ENCODE assay signal across 1 cellular context in genomic region chr16:50338371-50339231, GRCh38.
TF ChIP-seq lines count a peak whose summit lies in the region.

No MANE protein-coding gene starts in this region.

TF ChIP-seq in HCT116, 20 proteins besides CTCF, POLR2A, EP300 and RAD21 (continued from another document):
- TF ChIP-seq, protein P1, sequence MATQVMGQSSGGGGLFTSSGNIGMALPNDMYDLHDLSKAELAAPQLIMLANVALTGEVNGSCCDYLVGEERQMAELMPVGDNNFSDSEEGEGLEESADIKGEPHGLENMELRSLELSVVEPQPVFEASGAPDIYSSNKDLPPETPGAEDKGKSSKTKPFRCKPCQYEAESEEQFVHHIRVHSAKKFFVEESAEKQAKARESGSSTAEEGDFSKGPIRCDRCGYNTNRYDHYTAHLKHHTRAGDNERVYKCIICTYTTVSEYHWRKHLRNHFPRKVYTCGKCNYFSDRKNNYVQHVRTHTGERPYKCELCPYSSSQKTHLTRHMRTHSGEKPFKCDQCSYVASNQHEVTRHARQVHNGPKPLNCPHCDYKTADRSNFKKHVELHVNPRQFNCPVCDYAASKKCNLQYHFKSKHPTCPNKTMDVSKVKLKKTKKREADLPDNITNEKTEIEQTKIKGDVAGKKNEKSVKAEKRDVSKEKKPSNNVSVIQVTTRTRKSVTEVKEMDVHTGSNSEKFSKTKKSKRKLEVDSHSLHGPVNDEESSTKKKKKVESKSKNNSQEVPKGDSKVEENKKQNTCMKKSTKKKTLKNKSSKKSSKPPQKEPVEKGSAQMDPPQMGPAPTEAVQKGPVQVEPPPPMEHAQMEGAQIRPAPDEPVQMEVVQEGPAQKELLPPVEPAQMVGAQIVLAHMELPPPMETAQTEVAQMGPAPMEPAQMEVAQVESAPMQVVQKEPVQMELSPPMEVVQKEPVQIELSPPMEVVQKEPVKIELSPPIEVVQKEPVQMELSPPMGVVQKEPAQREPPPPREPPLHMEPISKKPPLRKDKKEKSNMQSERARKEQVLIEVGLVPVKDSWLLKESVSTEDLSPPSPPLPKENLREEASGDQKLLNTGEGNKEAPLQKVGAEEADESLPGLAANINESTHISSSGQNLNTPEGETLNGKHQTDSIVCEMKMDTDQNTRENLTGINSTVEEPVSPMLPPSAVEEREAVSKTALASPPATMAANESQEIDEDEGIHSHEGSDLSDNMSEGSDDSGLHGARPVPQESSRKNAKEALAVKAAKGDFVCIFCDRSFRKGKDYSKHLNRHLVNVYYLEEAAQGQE (IDR thresholded peaks at IDR 0.05; ENCODE audit: low read depth): no peak
- TF ChIP-seq SIN3A (IDR thresholded peaks at IDR 0.05; ENCODE audit: low read depth) (no peak), CBX3 (IDR thresholded peaks at IDR 0.05; ENCODE audit: low read depth) (no peak), EZH2phosphoT487 (IDR thresholded peaks at IDR 0.05; ENCODE audit: borderline replicate concordance) (no peak), ELF1 (IDR thresholded peaks at IDR 0.05; ENCODE audit: borderline replicate concordance, low read depth) (no peak), ZFX (IDR thresholded peaks at IDR 0.05) (no peak)
- TF ChIP-seq, protein P2, sequence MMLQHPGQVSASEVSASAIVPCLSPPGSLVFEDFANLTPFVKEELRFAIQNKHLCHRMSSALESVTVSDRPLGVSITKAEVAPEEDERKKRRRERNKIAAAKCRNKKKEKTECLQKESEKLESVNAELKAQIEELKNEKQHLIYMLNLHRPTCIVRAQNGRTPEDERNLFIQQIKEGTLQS (IDR thresholded peaks at IDR 0.05): no peak
